Comparison of ENCODE assay signal across 15 cellular contexts in the genomic region with DNA sequence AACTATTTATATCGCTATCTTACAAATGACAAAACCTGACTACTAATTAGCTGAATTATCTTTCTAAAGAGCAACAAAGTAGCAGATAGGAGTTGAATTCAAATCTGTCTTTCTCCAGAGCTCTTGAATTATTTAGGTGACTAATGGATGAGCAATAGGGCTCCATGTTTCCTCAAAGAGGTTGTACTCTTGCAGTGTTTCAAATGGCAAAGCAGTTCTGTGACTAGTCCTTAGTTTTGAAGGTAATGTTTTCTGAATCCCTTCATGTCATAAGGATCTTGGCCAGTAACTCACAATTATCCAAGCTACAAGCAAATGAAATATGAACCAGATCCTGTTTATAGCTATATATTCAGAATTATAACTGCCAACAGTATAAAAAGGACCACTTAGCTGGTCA.
DNase-seq lines count a peak whose midpoint lies in the region; TF ChIP-seq lines count a peak whose summit lies in the region.
"Had no signal": no experiment of that assay in that cellular context is flagged by ENCODE, and none has a peak within 500 bp of the region (broad histone marks: within the 10 kb centered on the region; RNA-seq: fewer than 3 reads in every experiment).

No MANE protein-coding gene starts in this region.

- H4K20me1 ChIP-seq in GM23248 (ENCODE audit: insufficient read depth) = no peaks in the 10 kb centered on the region
- no peaks in the 10 kb centered on the region for H4K20me1 ChIP-seq in mammary epithelial cell (ENCODE audit: insufficient read depth, low read length)

- no TSS peak for BruUV-seq in mammary epithelial cell (replicated peaks; lab: Mats Ljungman, UMichigan)

- H3K9ac ChIP-seq in GM23248 (no peak overlapping the region), mammary epithelial cell (ENCODE audit: insufficient read depth, low read length) (no peak overlapping the region)

- no peaks in the 10 kb centered on the region for H3K79me2 ChIP-seq in GM23248 (ENCODE audit: insufficient read depth)
- no peaks in the 10 kb centered on the region for H3K79me2 ChIP-seq in mammary epithelial cell (ENCODE audit: insufficient read depth, low read length)

- DNase-seq in GM23248 = peak; percentile 46
- peak; percentile 56 for DNase-seq in RPMI7951 (ENCODE audit: low read depth)
- peak; percentile 32 for DNase-seq in mammary epithelial cell
- peak; percentile 56 for DNase-seq in kidney tubule cell (ENCODE audit: low spot score)
- no peak for DNase-seq in activated gamma-delta T cell treated with Interleukin-2 at 50 U/mL for 16 hours
- DNase-seq in islet precursor cell = no peak
- DNase-seq in CD4-positive, alpha-beta memory T cell = no peak
- no peak for DNase-seq in stimulated activated CD4-positive, alpha-beta T cell treated with anti-CD3 and anti-CD28 coated beads, Interleukin-4, amount 100 ng/mL, for 4 hours
- DNase-seq: CD8-positive, alpha-beta T cell; DND-41; GF-D8; NCI-H1105 treated with DMSO at 0.1 percent for 48 hours; NCI-H1694 treated with DMSO at 0.1 percent for 48 hours; NCI-H69 had no signal

- intact Hi-C loops in mammary epithelial cell (cut with micrococcal nuclease) = no loop called here
- intact Hi-C loops in CD4-positive, alpha-beta memory T cell (cut with micrococcal nuclease) = no loop called here

- H3F3A ChIP-seq in GM23248 (ENCODE audit: insufficient read depth) = no peaks in the 10 kb centered on the region

- no peak overlapping the region for H2AFZ ChIP-seq in GM23248
- no peak overlapping the region for H2AFZ ChIP-seq in mammary epithelial cell (ENCODE audit: low read depth, low read length)

- H3K4me1 ChIP-seq in GM23248 (ENCODE audit: insufficient read depth) (no peaks in the 10 kb centered on the region), mammary epithelial cell (ENCODE audit: insufficient read depth, low read length) (no peaks in the 10 kb centered on the region)
- no peaks in the 10 kb centered on the region for H3K4me1 ChIP-seq in CD4-positive, alpha-beta memory T cell (ENCODE audit: insufficient read depth, low read length)
- H3K4me1 ChIP-seq: SJSA1 had no signal

- dilution Hi-C loops in mammary epithelial cell (cut with HindIII; ENCODE audit: low sequenced_read_pairs) = no loop called here

- no peak overlapping the region for H3K4me3 Mint-ChIP-seq in CD4-positive, alpha-beta memory T cell
- H3K4me3 Mint-ChIP-seq: CD8-positive, alpha-beta T cell had no signal

- H3K27me3 Mint-ChIP-seq in CD4-positive, alpha-beta memory T cell = no peaks in the 10 kb centered on the region

- peaks cover 0 to 9% (median under 1%) of the 10 kb centered on the region in 8 donors for H3K9me3 Mint-ChIP-seq in CD4-positive, alpha-beta memory T cell

- H3K36me3 ChIP-seq in GM23248 (ENCODE audit: low read depth) (no peaks in the 10 kb centered on the region), mammary epithelial cell (ENCODE audit: insufficient read depth, low read length) (no peaks in the 10 kb centered on the region)
- H3K36me3 ChIP-seq in CD4-positive, alpha-beta memory T cell (ENCODE audit: insufficient read depth, low read length) = no peaks in the 10 kb centered on the region
- H3K36me3 ChIP-seq: SJSA1 had no signal

- H3K27me3 ChIP-seq in GM23248 (replicated peaks; ENCODE audit: insufficient read depth) (no peaks in the 10 kb centered on the region), mammary epithelial cell (ENCODE audit: insufficient read depth, low read length) (no peaks in the 10 kb centered on the region)
- no peaks in the 10 kb centered on the region for H3K27me3 ChIP-seq in CD4-positive, alpha-beta memory T cell (ENCODE audit: insufficient read depth, low read length)
- H3K27me3 ChIP-seq: SJSA1 had no signal

- no peaks in the 10 kb centered on the region for H3K36me3 Mint-ChIP-seq in CD4-positive, alpha-beta memory T cell
- H3K36me3 Mint-ChIP-seq: CD8-positive, alpha-beta T cell had no signal

- no peak overlapping the region for H3K27ac Mint-ChIP-seq in CD4-positive, alpha-beta memory T cell
- H3K27ac Mint-ChIP-seq: CD8-positive, alpha-beta T cell had no signal

- H3K27ac ChIP-seq in GM23248 = no peak overlapping the region
- H3K27ac ChIP-seq in mammary epithelial cell (ENCODE audit: insufficient read depth, low read depth, low read length) = peak overlapping the region; percentile 1
- H3K27ac ChIP-seq in CD4-positive, alpha-beta memory T cell (ENCODE audit: low read depth, low read length) = no peak overlapping the region
- H3K27ac ChIP-seq: SJSA1 had no signal

- H3K4me1 Mint-ChIP-seq in CD4-positive, alpha-beta memory T cell = no peaks in the 10 kb centered on the region

- no peak overlapping the region for H3K4me2 ChIP-seq in GM23248 (ENCODE audit: unreplicated experiment)
- H3K4me2 ChIP-seq in mammary epithelial cell (ENCODE audit: insufficient read depth, low read depth, low read length) = no peak overlapping the region

- WGBS in GM23248 (ENCODE audit: low coverage in 1 of 2, low lambda C conversion rate in 2 of 2, missing lambda C conversion rate in 2 of 2), 2 experiments = 28 to 39% methylated on average over 1 of the region's 1 CpG
- WGBS in mammary epithelial cell (ENCODE audit: low coverage, missing lambda C conversion rate) = 100% methylated on average over 1 of the region's 1 CpG

- H3K4me3 ChIP-seq in GM23248 (no peak overlapping the region), mammary epithelial cell (replicated peaks in 1 of 3; ENCODE audit: insufficient read depth in 1 of 3, low read depth in 2 of 3, low read length in 3 of 3) (no peak overlapping the region)
- no peak overlapping the region for H3K4me3 ChIP-seq in CD4-positive, alpha-beta memory T cell (ENCODE audit: low read length in 2 of 2)
- H3K4me3 ChIP-seq: SJSA1 had no signal

- no peaks in the 10 kb centered on the region for H3K9me2 ChIP-seq in GM23248 (ENCODE audit: insufficient read depth)

- H3K9me3 ChIP-seq in GM23248 (ENCODE audit: low read depth) = no peaks in the 10 kb centered on the region
- no peaks in the 10 kb centered on the region for H3K9me3 ChIP-seq in mammary epithelial cell (replicated peaks; ENCODE audit: insufficient read depth, low read length)
- no peaks in the 10 kb centered on the region for H3K9me3 ChIP-seq in CD4-positive, alpha-beta memory T cell (ENCODE audit: control insufficient read depth in 1 of 2, low read length in 2 of 2)
- H3K9me3 ChIP-seq: SJSA1 had no signal

- CTCF ChIA-PET in mammary epithelial cell (lab: Charles Lee; ENCODE audit: low non-redundant PET) = interaction anchor here (0.6 to 0.7 kb wide), 2 partner anchors 59 to 80 kb away, joined by 3 to 4 read pairs; no protein-coding TSS in a partner anchor
- CTCF ChIA-PET in CD4-positive, alpha-beta memory T cell (lab: Charles Lee; ENCODE audit: partially characterized antibody) = interaction anchor here (1.1 kb wide), 1 partner anchor 15 kb away, joined by 3 read pairs; no protein-coding TSS in a partner anchor

- POLR2A ChIA-PET in CD4-positive, alpha-beta memory T cell (lab: Charles Lee; ENCODE audit: partially characterized antibody) = no interaction called here

- TF ChIP-seq CTCF in mammary epithelial cell (conservative IDR thresholded peaks at IDR 0.05 in 1 of 2, IDR thresholded peaks at IDR 0.05 in 1 of 2; ENCODE audit: extremely low read depth in 1 of 2, insufficient read depth in 1 of 2, low read depth in 1 of 2, low read length in 2 of 2) = no peak

- in situ Hi-C loops in GM23248 (cut with MboI) = no loop called here
- in situ Hi-C loops in mammary epithelial cell (cut with MboI; ENCODE audit: low sequenced_read_pairs in 2 of 2) = no loop called here

Comparison
In these comparisons a context has a peak if more than half of its experiments do, and no peak if none do; other contexts are left out.
1. DNase-seq: peak in GM23248 (single experiment), RPMI7951 (single experiment), mammary epithelial cell (single experiment) and kidney tubule cell (single experiment); none in activated gamma-delta T cell treated with Interleukin-2 at 50 U/mL for 16 hours (single experiment), islet precursor cell (single experiment), CD4-positive, alpha-beta memory T cell (0 of 5) and stimulated activated CD4-positive, alpha-beta T cell treated with anti-CD3 and anti-CD28 coated beads, Interleukin-4, amount 100 ng/mL, for 4 hours (0 of 2).